10 cellular contexts compared by ENCODE assay signal in the genomic region with DNA sequence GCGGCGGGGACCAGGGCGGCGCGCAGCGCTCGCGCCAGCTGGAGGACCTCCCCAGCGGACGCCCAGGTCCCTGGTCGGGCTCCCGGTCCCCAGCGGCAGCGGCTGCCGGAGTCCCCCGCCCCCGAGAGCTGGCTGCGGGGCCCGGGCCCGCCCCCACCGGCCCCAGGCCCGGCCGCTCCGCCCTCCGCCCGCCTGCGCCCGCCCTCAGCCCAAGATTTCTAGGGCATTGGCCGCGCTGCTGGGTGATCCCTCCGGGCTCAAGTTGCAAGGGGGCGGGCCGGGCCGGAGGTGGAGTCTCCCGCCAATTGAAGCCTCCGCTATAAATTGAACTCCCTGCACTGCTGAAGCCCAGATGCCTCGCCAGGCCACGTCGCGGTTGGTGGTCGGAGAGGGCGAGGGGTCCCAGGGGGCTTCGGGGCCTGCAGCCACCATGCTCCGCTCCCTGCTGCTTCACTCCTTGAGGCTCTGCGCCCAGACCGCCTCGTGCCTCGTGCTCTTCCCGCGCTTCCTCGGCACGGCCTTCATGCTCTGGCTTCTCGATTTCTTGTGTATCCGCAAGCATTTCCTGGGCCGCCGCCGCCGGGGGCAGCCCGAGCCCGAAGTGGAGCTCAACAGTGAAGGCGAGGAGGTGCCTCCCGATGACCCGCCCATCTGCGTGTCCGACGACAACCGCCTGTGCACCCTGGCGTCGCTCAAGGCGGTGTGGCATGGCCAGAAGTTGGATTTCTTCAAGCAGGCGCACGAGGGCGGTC. TPM values are rescaled to one million over a fixed set of nuclear protein-coding genes. Genes with fewer than 3 reads are reported as not detected.
DNase-seq lines count a peak whose midpoint lies in the region; ATAC-seq and FAIRE-seq lines count a peak whose summit lies in the region.
"Had no signal": no experiment of that assay in that cellular context is flagged by ENCODE, and none has a peak within 500 bp of the region (broad histone marks: within the 10 kb centered on the region; RNA-seq: fewer than 3 reads in every experiment).

A gene (plus strand): TSS at position 351 of the 752 bp plus-strand sequence.

- H3K9ac ChIP-seq in NT2/D1 (ENCODE audit: insufficient read length, low read depth), result no peak within 1 kb of the TSS

- no peak for FAIRE-seq in small intestine (lab: Jason Lieb, UNC)
- FAIRE-seq: RCC 7860 had no signal

- H3K4me3 ChIP-seq in NT2/D1 (ENCODE audit: insufficient read length, low read depth), result peak within 1 kb of the TSS; percentile 45
- H3K4me3 ChIP-seq in small intestine (ENCODE audit: low read depth in 1 of 2, low read length in 2 of 2), result peak within 1 kb of the TSS in 1 of 2 donors; percentile 6

- H3K36me3 Mint-ChIP-seq in T-helper 2 cell treated with Interferon-gamma antibody and Interleukin-4, amounts not matched to agents 5 μg/mL and 100 μg/mL, for 36 hours (ENCODE audit: low read depth), result peaks cover 5% of the 10 kb centered on the region
- peaks cover 7 to 17% of the 10 kb centered on the region in 2 donors for H3K36me3 Mint-ChIP-seq in stimulated activated naive B cell treated with anti-CD40 and anti-IgM and Interleukin-4, amounts not matched to agents 10 μg/mL and 1 μg/mL and 100 μg/mL, for 72 hours

- no peak for ATAC-seq in stimulated activated naive B cell treated with anti-CD40 and anti-IgM and Interleukin-4, amounts not matched to agents 10 μg/mL and 1 μg/mL and 100 μg/mL, for 72 hours (replicated peaks)

- no peak within 1 kb of the TSS for H3K4me3 Mint-ChIP-seq in T-helper 2 cell treated with Interferon-gamma antibody and Interleukin-4, amounts not matched to agents 5 μg/mL and 100 μg/mL, for 36 hours
- H3K4me3 Mint-ChIP-seq in stimulated activated naive B cell treated with anti-CD40 and anti-IgM and Interleukin-4, amounts not matched to agents 10 μg/mL and 1 μg/mL and 100 μg/mL, for 72 hours, result peak within 1 kb of the TSS; percentile 46 to 73

- H3K9me3 ChIP-seq in NT2/D1 (ENCODE audit: insufficient read depth, low read length) (peaks cover 12% of the 10 kb centered on the region; the same call in 1 of the 2 replicates), small intestine (ENCODE audit: control insufficient read depth, low read depth) (no peaks in the 10 kb centered on the region)

- H3K27me3 ChIP-seq in NT2/D1 (ENCODE audit: insufficient read depth, insufficient read length), result peaks cover 82% of the 10 kb centered on the region
- H3K27me3 ChIP-seq in small intestine (ENCODE audit: control insufficient read depth in 2 of 2, insufficient read depth in 2 of 2, low read length in 2 of 2), result peaks cover 45 to 58% of the 10 kb centered on the region in 2 donors

- DNase-seq in T-helper 2 cell treated with Interferon-gamma antibody and Interleukin-4, amounts not matched to agents 5 μg/mL and 100 μg/mL, for 36 hours (ENCODE audit: low spot score), result no peak
- DNase-seq in T-helper 2 cell, result no peak
- DNase-seq in NT2/D1 (ENCODE audit: low read depth, low spot score), result peak; percentile 68
- DNase-seq in iPS-NIHi7 (ENCODE audit: extremely low spot score), result peak; percentile 93
- DNase-seq in stimulated activated naive B cell treated with anti-CD40 and anti-IgM and Interleukin-4, amounts not matched to agents 10 μg/mL and 1 μg/mL and 100 μg/mL, for 72 hours, result no peak
- DNase-seq in globus pallidus (ENCODE audit: low spot score), result no peak
- DNase-seq in small intestine, result no peak
- DNase-seq in NCI-H2081 (lab: John Stamatoyannopoulos, UW), result no peak
- DNase-seq: nucleus accumbens had no signal

- H3K4me1 Mint-ChIP-seq in T-helper 2 cell treated with Interferon-gamma antibody and Interleukin-4, amounts not matched to agents 5 μg/mL and 100 μg/mL, for 36 hours (ENCODE audit: low read depth), result no peaks in the 10 kb centered on the region
- H3K4me1 Mint-ChIP-seq in stimulated activated naive B cell treated with anti-CD40 and anti-IgM and Interleukin-4, amounts not matched to agents 10 μg/mL and 1 μg/mL and 100 μg/mL, for 72 hours, result peaks cover 20 to 25% of the 10 kb centered on the region in 2 donors

- H3K27me3 Mint-ChIP-seq in T-helper 2 cell treated with Interferon-gamma antibody and Interleukin-4, amounts not matched to agents 5 μg/mL and 100 μg/mL, for 36 hours (ENCODE audit: low read depth), result peaks cover 54% of the 10 kb centered on the region
- H3K27me3 Mint-ChIP-seq in stimulated activated naive B cell treated with anti-CD40 and anti-IgM and Interleukin-4, amounts not matched to agents 10 μg/mL and 1 μg/mL and 100 μg/mL, for 72 hours, result peaks cover 72 to 78% of the 10 kb centered on the region in 2 donors

- peaks cover 2% of the 10 kb centered on the region for H3K4me1 ChIP-seq in NT2/D1 (ENCODE audit: insufficient read depth, insufficient read length)
- no peaks in the 10 kb centered on the region for H3K4me1 ChIP-seq in small intestine (ENCODE audit: control insufficient read depth in 2 of 2, insufficient read depth in 1 of 2, low read depth in 1 of 2, low read length in 1 of 2)

- no peak within 1 kb of the TSS for H3K27ac ChIP-seq in small intestine (ENCODE audit: low read depth in 1 of 2, low read length in 1 of 2)

- H3K36me3 ChIP-seq in NT2/D1 (ENCODE audit: insufficient read depth, insufficient read length, low read length), result no peaks in the 10 kb centered on the region
- no peaks in the 10 kb centered on the region for H3K36me3 ChIP-seq in small intestine (ENCODE audit: control insufficient read depth in 2 of 2, insufficient read depth in 2 of 2, low read length in 2 of 2)

- WGBS in small intestine, 3 donors, result 19 to 37% (median 30%) methylated on average over 56 to 73 of the region's 73 CpGs

- H3K27ac Mint-ChIP-seq in T-helper 2 cell treated with Interferon-gamma antibody and Interleukin-4, amounts not matched to agents 5 μg/mL and 100 μg/mL, for 36 hours, result peak within 1 kb of the TSS; percentile 63
- peak within 1 kb of the TSS; percentile 63 for H3K27ac Mint-ChIP-seq in stimulated activated naive B cell treated with anti-CD40 and anti-IgM and Interleukin-4, amounts not matched to agents 10 μg/mL and 1 μg/mL and 100 μg/mL, for 72 hours

- H3K9me3 Mint-ChIP-seq in T-helper 2 cell treated with Interferon-gamma antibody and Interleukin-4, amounts not matched to agents 5 μg/mL and 100 μg/mL, for 36 hours, result peaks cover 10% of the 10 kb centered on the region
- H3K9me3 Mint-ChIP-seq in stimulated activated naive B cell treated with anti-CD40 and anti-IgM and Interleukin-4, amounts not matched to agents 10 μg/mL and 1 μg/mL and 100 μg/mL, for 72 hours, result peaks cover 2 to 3% of the 10 kb centered on the region in 2 donors

RNA-seq across cellular contexts. Expression of the gene that starts here (rescaled TPM):
- polyA plus RNA-seq in small intestine, result 1 to 10 TPM in 1 of 3 donors, not detected in 2; 2.0 TPM

Comparison
In these comparisons a context has a peak if more than half of its experiments do, and no peak if none do; other contexts are left out.
1. DNase-seq: peak in NT2/D1 (single experiment) and iPS-NIHi7 (single experiment); none in T-helper 2 cell treated with Interferon-gamma antibody and Interleukin-4, amounts not matched to agents 5 μg/mL and 100 μg/mL, for 36 hours (single experiment), T-helper 2 cell (0 of 5), stimulated activated naive B cell treated with anti-CD40 and anti-IgM and Interleukin-4, amounts not matched to agents 10 μg/mL and 1 μg/mL and 100 μg/mL, for 72 hours (single experiment), globus pallidus (single experiment), small intestine (single experiment) and NCI-H2081 (0 of 2).